ENCODE assay signal across 9 cellular contexts in the genomic region with DNA sequence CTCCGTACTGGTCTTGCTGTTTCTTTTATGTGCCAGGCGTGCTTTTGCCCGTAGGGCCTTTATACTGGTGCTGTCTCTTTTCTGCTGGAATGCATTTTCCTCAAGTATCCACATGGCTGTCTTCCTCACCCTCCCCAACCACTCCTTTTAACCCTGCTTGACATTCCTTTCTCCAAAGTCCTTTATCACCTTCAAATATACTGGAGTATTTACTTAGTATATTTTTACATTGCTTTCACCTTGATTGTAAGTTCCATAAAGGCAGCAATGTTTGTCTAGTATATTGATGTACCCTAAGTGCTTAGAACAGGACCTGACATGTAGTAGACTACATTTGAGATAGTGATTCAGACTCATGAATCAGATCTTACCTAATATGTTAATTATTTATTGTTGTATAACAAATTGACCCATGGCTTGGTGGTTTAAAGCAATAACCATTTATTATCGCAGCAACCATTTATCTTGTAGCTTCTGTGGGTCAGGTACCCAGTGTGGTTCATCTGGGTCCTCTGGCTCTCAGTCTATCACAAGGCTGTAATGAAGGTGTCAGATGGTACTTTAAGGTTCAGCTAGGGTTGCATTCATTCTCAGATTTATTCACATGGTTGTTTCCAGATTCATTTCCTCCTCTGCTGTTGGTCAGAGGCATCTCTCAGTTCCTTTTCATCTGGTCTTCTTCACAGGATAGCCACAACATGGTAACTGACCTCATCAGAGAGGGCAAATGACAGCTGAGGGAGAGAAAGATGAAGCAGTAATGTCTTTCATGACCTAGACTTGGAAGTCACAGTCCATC. TPM values are rescaled to one million over a fixed set of nuclear protein-coding genes. Genes with fewer than 3 reads are reported as not detected.
DNase-seq lines count a peak whose midpoint lies in the region; ATAC-seq and TF ChIP-seq lines count a peak whose summit lies in the region.
"Had no signal": no experiment of that assay in that cellular context is flagged by ENCODE, and none has a peak within 500 bp of the region (broad histone marks: within the 10 kb centered on the region; RNA-seq: fewer than 3 reads in every experiment).

No MANE protein-coding gene starts in this region.

- in situ Hi-C loops in KBM-7 (cut with MboI; ENCODE audit: low pct_unique_long_range_greater_than_20kb, low sequenced_read_pairs): no loop called here

- WGBS in mesendoderm (ENCODE audit: extremely low coverage, insufficient coverage, low lambda C conversion rate): no CpG with 5 or more reads among the region's 4 CpGs

- H3K4me2 ChIP-seq in mesendoderm (ENCODE audit: low read length): no peak overlapping the region

- POLR2A ChIA-PET in RWPE1 (lab: Yijun Ruan, JAX; ENCODE audit: low non-redundant PET): no interaction called here

- TF ChIP-seq CTCF in RWPE1 (conservative IDR thresholded peaks at IDR 0.05; ENCODE audit: low read depth): no peak

- H2BK15ac ChIP-seq in mesendoderm (replicated peaks; ENCODE audit: low read depth): no peak overlapping the region

- H3K4me1 ChIP-seq in mesendoderm (ENCODE audit: control insufficient read depth, low read depth, low read length): no peaks in the 10 kb centered on the region

- H3K79me1 ChIP-seq in mesendoderm (ENCODE audit: low read length): peaks cover 1% of the 10 kb centered on the region

- H3K23ac ChIP-seq in mesendoderm (ENCODE audit: low read length): no peak overlapping the region

- H3K18ac ChIP-seq in mesendoderm (ENCODE audit: low read length): no peak overlapping the region

- no peak overlapping the region for H2AK5ac ChIP-seq in mesendoderm (ENCODE audit: low read length)

- H4K8ac ChIP-seq in mesendoderm (ENCODE audit: low read depth, low read length): no peak overlapping the region

- H3K9ac ChIP-seq in mesendoderm (ENCODE audit: low read length): no peak overlapping the region

- DNase-seq in DMS153 treated with DMSO at 0.1 percent for 48 hours (lab: John Stamatoyannopoulos, UW; ENCODE audit: unreplicated experiment) (peak; percentile 39), RWPE1 (ENCODE audit: low spot score) (peak; percentile 84), iPS-NIHi11 (ENCODE audit: low spot score) (no peak), KBM-7 (no peak), mesendoderm (no peak)
- no peak for DNase-seq in stimulated activated CD4-positive, alpha-beta T cell treated with anti-CD3 and anti-CD28 coated beads, Interleukin-4, amount 100 ng/mL, for 4 hours
- DNase-seq: H7 had no signal

- no peak overlapping the region for H3K56ac ChIP-seq in mesendoderm (ENCODE audit: low read length)

- no peak overlapping the region for H2BK5ac ChIP-seq in mesendoderm (ENCODE audit: low read length)

- peaks cover 2% of the 10 kb centered on the region for H3K36me3 ChIP-seq in mesendoderm (ENCODE audit: control insufficient read depth, insufficient read depth, low read length)

- H3K27me3 ChIP-seq in mesendoderm (ENCODE audit: insufficient read depth, low read length, poor library complexity): no peaks in the 10 kb centered on the region

- H3K4me3 ChIP-seq in mesendoderm (ENCODE audit: low read length): no peak overlapping the region

- no peak overlapping the region for H4K5ac ChIP-seq in mesendoderm (ENCODE audit: low read length)

- ATAC-seq in GM19395 (IDR thresholded peaks at IDR 0.05; ENCODE audit: unreplicated experiment) (peak; percentile 84), HG03025 (IDR thresholded peaks at IDR 0.05; ENCODE audit: low FRiP score, unreplicated experiment) (peak; percentile 57)

- H3K27ac ChIP-seq in RWPE1: no peak overlapping the region
- no peak overlapping the region for H3K27ac ChIP-seq in mesendoderm (ENCODE audit: low read depth, low read length)

- no peaks in the 10 kb centered on the region for H3K79me2 ChIP-seq in mesendoderm (ENCODE audit: control insufficient read depth, insufficient read depth, low read length)

- no peak overlapping the region for H2BK120ac ChIP-seq in mesendoderm (ENCODE audit: low read depth, low read length)

- no peak overlapping the region for H3K4ac ChIP-seq in mesendoderm (ENCODE audit: low read depth, low read length)

- CTCF ChIA-PET in RWPE1 (lab: Yijun Ruan, JAX): interaction anchor here (1.1 to 1.7 kb wide), 2 partner anchors 612 to 1240 kb away, joined by 4 to 6 read pairs; no protein-coding TSS in a partner anchor

RNA-seq across cellular contexts. Expression of gene DDX10, which starts 34.2 kb away (rescaled TPM):
- polyA plus RNA-seq in mesendoderm (2013, experiment 1 of 2): 95.9 TPM
- 93.1 TPM for polyA plus RNA-seq in mesendoderm (2013, experiment 2 of 2)

Comparison
In these comparisons a context has a peak if more than half of its experiments do, and no peak if none do; other contexts are left out.
1. DNase-seq: peak in DMS153 treated with DMSO at 0.1 percent for 48 hours (single experiment) and RWPE1 (single experiment); none in iPS-NIHi11 (single experiment), KBM-7 (single experiment), stimulated activated CD4-positive, alpha-beta T cell treated with anti-CD3 and anti-CD28 coated beads, Interleukin-4, amount 100 ng/mL, for 4 hours (0 of 2) and mesendoderm (single experiment).